ENCODE assay signal across 8 cellular contexts in the genomic region with DNA sequence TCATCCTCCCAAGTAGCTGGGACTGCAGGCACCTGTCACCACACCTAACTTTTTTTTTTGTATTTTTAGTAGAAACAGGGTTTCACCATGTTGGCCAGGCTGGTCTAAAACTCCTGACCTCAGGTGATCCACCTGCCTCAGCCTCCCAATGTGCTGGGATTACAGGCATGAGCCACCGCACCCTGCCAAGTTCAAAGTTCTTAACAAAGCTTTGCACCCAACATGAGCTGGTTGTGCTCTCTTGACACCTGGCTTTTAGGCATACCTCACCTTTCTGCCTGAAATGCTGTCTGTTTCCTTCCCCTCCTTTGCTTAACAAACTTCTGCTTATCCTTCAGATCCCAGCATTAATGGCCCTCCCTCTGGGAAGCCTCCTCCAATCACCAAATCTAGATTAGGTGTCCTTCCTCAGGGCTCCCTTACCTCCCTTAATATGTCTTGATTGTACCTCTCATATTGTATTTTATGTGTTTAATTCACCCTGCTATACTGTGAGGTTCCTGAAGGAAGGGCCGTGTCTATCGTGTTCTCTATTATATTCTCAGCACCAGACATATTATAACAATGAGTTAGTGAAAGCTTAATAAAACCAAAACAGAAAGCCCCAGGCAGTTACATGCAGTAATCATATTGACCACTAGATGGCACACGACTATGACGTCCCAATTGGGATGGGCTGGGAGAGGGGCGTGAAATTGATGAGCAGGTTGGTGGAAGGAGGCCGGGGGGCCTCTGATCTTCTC.
DNase-seq lines count a peak whose midpoint lies in the region; ATAC-seq and TF ChIP-seq lines count a peak whose summit lies in the region.

No MANE protein-coding gene starts in this region.

- intact Hi-C loops in OCI-LY7 (cut with micrococcal nuclease; ENCODE audit: unreplicated experiment): loop anchor here (1.0 to 5.0 kb wide), 2 partner anchors 65 to 161 kb away; a partner anchor contains a TSS
- intact Hi-C loops in lower lobe of right lung (cut with DNase I): loop anchor here (10.0 kb wide), 1 partner anchor 158 kb away; no protein-coding TSS in a partner anchor

- no peaks in the 10 kb centered on the region for H3K79me2 ChIP-seq in OCI-LY7 (ENCODE audit: insufficient read depth, low read depth, low read length)

- no peak overlapping the region for H2BK120ac ChIP-seq in neuronal stem cell (ENCODE audit: low read depth, low read length)

- in situ Hi-C loops in GM13976 (cut with MboI; ENCODE audit: low sequenced_read_pairs, unreplicated experiment): loop anchor here (10.0 kb wide), 1 partner anchor 158 kb away; no protein-coding TSS in a partner anchor

- no peak overlapping the region for H2BK15ac ChIP-seq in neuronal stem cell (ENCODE audit: low read length)

- H3K36me3 ChIP-seq in OCI-LY7 (ENCODE audit: insufficient read depth, low read length) (no peaks in the 10 kb centered on the region), lower lobe of right lung (no peaks in the 10 kb centered on the region), neuronal stem cell (replicated peaks in 1 of 2; ENCODE audit: control insufficient read depth in 2 of 2, insufficient read depth in 2 of 2, low read length in 2 of 2) (no peaks in the 10 kb centered on the region)

- POLR2A ChIA-PET in OCI-LY7 (lab: Charles Lee): interaction anchor here (0.9 to 1.8 kb wide), 4 partner anchors 10 to 309 kb away, joined by 3 to 6 read pairs (median 3); a partner anchor contains a TSS

- H3K4me1 ChIP-seq in OCI-LY7 (ENCODE audit: insufficient read depth, low read length, poor library complexity, severe bottlenecking) (no peaks in the 10 kb centered on the region), lower lobe of right lung (no peaks in the 10 kb centered on the region), neuronal stem cell (ENCODE audit: control insufficient read depth in 2 of 2, insufficient read depth in 1 of 2, low read depth in 1 of 2, low read length in 2 of 2) (no peaks in the 10 kb centered on the region)

- no peak overlapping the region for H4K8ac ChIP-seq in neuronal stem cell (ENCODE audit: low read depth, low read length)

- H3K4me3 ChIP-seq in OCI-LY7 (ENCODE audit: low read depth, low read length, poor library complexity, severe bottlenecking): no peak overlapping the region
- H3K4me3 ChIP-seq in cardiac fibroblast (replicated peaks in 1 of 2; ENCODE audit: low read depth in 2 of 2, low read length in 2 of 2): no peak overlapping the region
- H3K4me3 ChIP-seq in lower lobe of right lung: no peak overlapping the region
- H3K4me3 ChIP-seq in neuronal stem cell (ENCODE audit: low read length in 2 of 2): no peak overlapping the region

- no peak overlapping the region for H3K14ac ChIP-seq in neuronal stem cell (ENCODE audit: low read length)

- no peaks in the 10 kb centered on the region for H3K79me1 ChIP-seq in neuronal stem cell (ENCODE audit: low read depth, low read length)

- H3K23ac ChIP-seq in neuronal stem cell (ENCODE audit: low read depth, low read length, poor library complexity): no peak overlapping the region

- CTCF ChIA-PET in OCI-LY7 (lab: Charles Lee; ENCODE audit: unreplicated experiment): interaction anchor here (0.6 to 1.9 kb wide), 7 partner anchors 11 to 161 kb away, joined by 3 to 8 read pairs (median 3); no protein-coding TSS in a partner anchor

- no CpG with 5 or more reads among the region's 7 CpGs for WGBS in neuronal stem cell (ENCODE audit: extremely low coverage in 2 of 2, insufficient read length in 2 of 2, insufficient replicate concordance in 1 of 2), 2 donors

- H2BK12ac ChIP-seq in neuronal stem cell (ENCODE audit: low read length): no peak overlapping the region

- H3K9me3 ChIP-seq in OCI-LY7 (ENCODE audit: low read length) (peaks cover 7% of the 10 kb centered on the region), lower lobe of right lung (peaks cover 8% of the 10 kb centered on the region), neuronal stem cell (replicated peaks in 1 of 2; ENCODE audit: control insufficient read depth in 2 of 2, insufficient read depth in 1 of 2, low read depth in 1 of 2, low read length in 2 of 2) (peaks cover 0 to 6% of the 10 kb centered on the region in 2 donors)

- H3K27ac ChIP-seq in OCI-LY7 (ENCODE audit: low read depth, low read length, poor library complexity, severe bottlenecking): no peak overlapping the region
- peak overlapping the region; percentile 4 for H3K27ac ChIP-seq in lower lobe of right lung
- H3K27ac ChIP-seq in neuronal stem cell (replicated peaks; ENCODE audit: low read length): no peak overlapping the region

- H3K18ac ChIP-seq in neuronal stem cell (ENCODE audit: low read length): no peak overlapping the region

- H2AK5ac ChIP-seq in neuronal stem cell (ENCODE audit: low read depth, low read length): no peak overlapping the region

- TF ChIP-seq CTCF in GM13976 (IDR thresholded peaks at IDR 0.05; ENCODE audit: borderline replicate concordance, control extremely low read depth, extremely low read depth, insufficient read depth, missing control alignments): peak; percentile 57
- TF ChIP-seq CTCF in OCI-LY7 (conservative IDR thresholded peaks at IDR 0.05; ENCODE audit: low read length): peak; percentile 99
- peak; percentile 87 for TF ChIP-seq CTCF in cardiac fibroblast (IDR thresholded peaks at IDR 0.05; ENCODE audit: low read depth, low read length)
- TF ChIP-seq CTCF in lower lobe of right lung (IDR thresholded peaks at IDR 0.05): peak; percentile 78

- no peak overlapping the region for H4K91ac ChIP-seq in neuronal stem cell (ENCODE audit: low read depth, low read length, poor library complexity)

- no peaks in the 10 kb centered on the region for H3K9me2 ChIP-seq in OCI-LY7 (ENCODE audit: insufficient read depth, low read length)

- H3K27me3 ChIP-seq in lower lobe of right lung (ENCODE audit: low read depth) (no peaks in the 10 kb centered on the region), neuronal stem cell (ENCODE audit: control insufficient read depth in 3 of 3, insufficient read depth in 3 of 3, low read depth in 1 of 3, low read length in 3 of 3) (peaks cover 0 to 5% (median 0%) of the 10 kb centered on the region in 3 experiments)

- H4K20me1 ChIP-seq in OCI-LY7 (ENCODE audit: insufficient read depth, low read length): no peaks in the 10 kb centered on the region

- H3K9ac ChIP-seq in neuronal stem cell (ENCODE audit: low read depth, low read length, poor library complexity): no peak overlapping the region

- H2AFZ ChIP-seq in OCI-LY7 (ENCODE audit: low read length): no peak overlapping the region
- H2AFZ ChIP-seq in neuronal stem cell (ENCODE audit: low read length): no peak overlapping the region

- H3K4me2 ChIP-seq in OCI-LY7 (ENCODE audit: low read length): no peak overlapping the region
- H3K4me2 ChIP-seq in neuronal stem cell (ENCODE audit: insufficient read depth, low read length, poor library complexity, severe bottlenecking): no peak overlapping the region

- H2BK5ac ChIP-seq in neuronal stem cell (ENCODE audit: low read length): no peak overlapping the region

- ATAC-seq in lower lobe of right lung (peak; percentile 71 to 76), HG02938 (IDR thresholded peaks at IDR 0.05; ENCODE audit: unreplicated experiment) (no peak)

- DNase-seq in AG08395 (ENCODE audit: low spot score) (peak; percentile 28), GM13976 (ENCODE audit: low spot score) (peak; percentile 63), OCI-LY7 (ENCODE audit: low spot score) (peak; percentile 60), cardiac fibroblast (ENCODE audit: low read depth in 2 of 2) (peak; percentile 41 to 48), lower lobe of right lung (no peak), neuronal stem cell (ENCODE audit: low spot score) (no peak), NCI-H510A (lab: John Stamatoyannopoulos, UW) (no peak)

- no TSS peak for BruUV-seq in OCI-LY7 (replicated peaks; lab: Mats Ljungman, UMichigan)

- H3K4ac ChIP-seq in neuronal stem cell (ENCODE audit: low read length): no peak overlapping the region

Comparison
In these comparisons a context has a peak if more than half of its experiments do, and no peak if none do; other contexts are left out.
1. DNase-seq: peak in AG08395 (single experiment), GM13976 (single experiment), OCI-LY7 (single experiment) and cardiac fibroblast (2 of 2); none in lower lobe of right lung (single experiment), neuronal stem cell (single experiment) and NCI-H510A (single experiment).
2. Peak in every context shown above with its lines, with median percentiles within 50 percentile points of each other: CTCF ChIP-seq.